ENCODE assay signal across 5 cellular contexts in the genomic region with DNA sequence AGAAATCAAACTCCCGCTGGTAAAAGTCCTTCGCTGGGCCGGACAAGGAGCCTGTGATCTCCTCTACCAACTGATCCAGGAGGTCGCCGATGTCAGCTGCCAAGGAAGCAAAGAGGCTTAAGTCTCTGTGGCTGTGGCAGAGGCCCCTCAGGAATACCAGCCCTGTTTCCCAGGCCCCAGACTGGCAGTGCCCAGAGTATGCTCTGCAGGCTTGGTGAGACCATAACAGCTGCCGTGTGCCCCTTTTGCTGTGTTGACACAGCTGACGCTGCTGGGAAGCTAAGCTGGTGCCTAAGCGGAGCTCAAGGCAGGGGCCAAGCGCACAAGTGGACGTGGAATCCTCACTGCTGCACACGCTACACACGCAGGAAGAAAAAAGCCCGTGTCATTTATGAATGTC. TPM values are rescaled to one million over a fixed set of nuclear protein-coding genes. Genes with fewer than 3 reads are reported as not detected.
"Had no signal": no experiment of that assay in that cellular context is flagged by ENCODE, and none has a peak within 500 bp of the region (broad histone marks: within the 10 kb centered on the region; RNA-seq: fewer than 3 reads in every experiment).

No MANE protein-coding gene starts in this region.

RNA-seq across cellular contexts. Expression of gene SERPIND1, which starts 55.2 kb away (rescaled TPM):
- total RNA-seq: fibroblast of lung, mononuclear cell, neural crest cell, prostate gland, renal cortical epithelial cell had no signal
